8 cellular contexts compared by ENCODE assay signal in genomic region chr10:13160934-13161266, GRCh38. TPM values are rescaled to one million over a fixed set of nuclear protein-coding genes. Genes with fewer than 3 reads are reported as not detected.
DNase-seq lines count a peak whose midpoint lies in the region; ATAC-seq, FAIRE-seq and TF ChIP-seq lines count a peak whose summit lies in the region.

No MANE protein-coding gene starts in this region.

- TF ChIP-seq CTCF in bronchial epithelial cell (IDR thresholded peaks at IDR 0.05; ENCODE audit: insufficient read depth, low read length, severe bottlenecking) (no peak), parathyroid adenoma (IDR thresholded peaks at IDR 0.05) (no peak)

- no peaks in the 10 kb centered on the region for H3K79me2 ChIP-seq in parathyroid adenoma

- ATAC-seq in GM18870 (IDR thresholded peaks at IDR 0.05; ENCODE audit: unreplicated experiment) (peak; percentile 30), HG03159 (IDR thresholded peaks at IDR 0.05; ENCODE audit: unreplicated experiment) (peak; percentile 32), HG03442 (IDR thresholded peaks at IDR 0.05; ENCODE audit: unreplicated experiment) (no peak), GM19035 (IDR thresholded peaks at IDR 0.05; ENCODE audit: unreplicated experiment) (no peak), HG03469 (IDR thresholded peaks at IDR 0.05; ENCODE audit: unreplicated experiment) (no peak)

- FAIRE-seq in bronchial epithelial cell (lab: Jason Lieb, UNC): no peak

- peak overlapping the region; percentile 94 for H3K4me2 ChIP-seq in parathyroid adenoma (ENCODE audit: low read length)

- DNase-seq in bronchial epithelial cell (ENCODE audit: low read depth): no peak
- no peak for DNase-seq in NAMALWA (ENCODE audit: low spot score)

- H3K9ac ChIP-seq in parathyroid adenoma: peak overlapping the region; percentile 20

- H3K27me3 ChIP-seq in bronchial epithelial cell (ENCODE audit: control insufficient read depth, insufficient read depth, low read length) (no peaks in the 10 kb centered on the region), parathyroid adenoma (ENCODE audit: control insufficient read depth, insufficient read depth, low read length) (no peaks in the 10 kb centered on the region)

- H3K36me3 ChIP-seq in bronchial epithelial cell (ENCODE audit: control insufficient read depth, insufficient read depth, low read length) (no peaks in the 10 kb centered on the region), parathyroid adenoma (ENCODE audit: control insufficient read depth, insufficient read depth, low read length) (no peaks in the 10 kb centered on the region)

- H3K4me1 ChIP-seq in parathyroid adenoma: peaks cover 6% of the 10 kb centered on the region

- H3K4me3 ChIP-seq in bronchial epithelial cell (ENCODE audit: low read depth, low read length) (peak overlapping the region; percentile 56), parathyroid adenoma (ENCODE audit: low read depth, low read length) (peak overlapping the region; percentile 63)

- H2AFZ ChIP-seq in parathyroid adenoma: peak overlapping the region; percentile 97

- H3K9me3 ChIP-seq in parathyroid adenoma (ENCODE audit: control insufficient read depth, low read length): no peaks in the 10 kb centered on the region

- no peak overlapping the region for H3K27ac ChIP-seq in parathyroid adenoma

RNA-seq across cellular contexts. Expression of gene MCM10, which starts 0.5 kb away (rescaled TPM):
- under 0.01 and 0.38 TPM in 2 replicates for total RNA-seq in bronchial epithelial cell

Comparison
In these comparisons a context has a peak if more than half of its experiments do, and no peak if none do; other contexts are left out.
1. ATAC-seq: peak in GM18870 (single experiment) and HG03159 (single experiment); none in HG03442 (single experiment), GM19035 (single experiment) and HG03469 (single experiment).